Comparison of ENCODE assay signal across 1 cellular context in genomic region chr1:52615489-52616042, GRCh38.
A peak's percentile ranks its signal among the peaks of the same experiment; 100 is the strongest.
TF ChIP-seq lines count a peak whose summit lies in the region.

No MANE protein-coding gene starts in this region.

TF ChIP-seq in K562, 482 proteins besides CTCF, POLR2A, EP300 and RAD21:
- TF ChIP-seq ARNT (IDR thresholded peaks at IDR 0.05) (no peak), CTCFL (IDR thresholded peaks at IDR 0.05; ENCODE audit: borderline replicate concordance, insufficient read depth, low read depth, low read length, poor library complexity, severe bottlenecking) (no peak), SUPT5H (IDR thresholded peaks at IDR 0.05) (no peak), CCNT2 (IDR thresholded peaks at IDR 0.05; ENCODE audit: borderline replicate concordance, extremely low read depth, insufficient read length, low read depth, low read length) (no peak), HNRNPL (IDR thresholded peaks at IDR 0.05; ENCODE audit: low read depth, low read length) (no peak), ZNF592 (IDR thresholded peaks at IDR 0.05) (peak; percentile 58; the same call in 1 of the 2 replicates), CHCHD3 (CRISPR knock-in tag; IDR thresholded peaks at IDR 0.05) (no peak), ZNF24 (IDR thresholded peaks at IDR 0.05) (no peak), GATAD2B (IDR thresholded peaks at IDR 0.05; ENCODE audit: borderline replicate concordance) (no peak), MXI1 (IDR thresholded peaks at IDR 0.05; ENCODE audit: low read depth, low read length) (no peak), ZNF384 (IDR thresholded peaks at IDR 0.05; ENCODE audit: low read depth, low read length) (peak; percentile 48), USF2 (CRISPR knock-in tag; IDR thresholded peaks at IDR 0.05) (no peak), PHTF2 (CRISPR knock-in tag; IDR thresholded peaks at IDR 0.05) (no peak), PHF21A (IDR thresholded peaks at IDR 0.05; ENCODE audit: borderline replicate concordance, low read depth) (no peak), HMBOX1 (IDR thresholded peaks at IDR 0.05) (no peak), YY1 (IDR thresholded peaks at IDR 0.05; ENCODE audit: borderline replicate concordance in 1 of 3, control insufficient read depth in 1 of 3, extremely low read depth in 1 of 3, insufficient read depth in 3 of 3, insufficient read length in 1 of 3, insufficient replicate concordance in 2 of 3, low read depth in 1 of 3, low read length in 2 of 3) (peak in 1 of 3 experiments; percentile 75), PREB (CRISPR knock-in tag; IDR thresholded peaks at IDR 0.05) (no peak), ELK1 (CRISPR knock-in tag; IDR thresholded peaks at IDR 0.05) (no peak), DNMT1 (IDR thresholded peaks at IDR 0.05) (no peak), E2F8 (IDR thresholded peaks at IDR 0.05; ENCODE audit: low read depth, partially characterized antibody) (no peak), ZNF695 (CRISPR knock-in tag; IDR thresholded peaks at IDR 0.05) (no peak), SMARCA5 (IDR thresholded peaks at IDR 0.05) (no peak), NRF1 (conservative IDR thresholded peaks at IDR 0.05 in 1 of 2, IDR thresholded peaks at IDR 0.05 in 1 of 2) (no peak), JUNB (CRISPR knock-in tag; conservative IDR thresholded peaks at IDR 0.05) (no peak)
TF ChIP-seq in K562: peak in this region for 3.
